23 cellular contexts compared by ENCODE assay signal in the genomic region with DNA sequence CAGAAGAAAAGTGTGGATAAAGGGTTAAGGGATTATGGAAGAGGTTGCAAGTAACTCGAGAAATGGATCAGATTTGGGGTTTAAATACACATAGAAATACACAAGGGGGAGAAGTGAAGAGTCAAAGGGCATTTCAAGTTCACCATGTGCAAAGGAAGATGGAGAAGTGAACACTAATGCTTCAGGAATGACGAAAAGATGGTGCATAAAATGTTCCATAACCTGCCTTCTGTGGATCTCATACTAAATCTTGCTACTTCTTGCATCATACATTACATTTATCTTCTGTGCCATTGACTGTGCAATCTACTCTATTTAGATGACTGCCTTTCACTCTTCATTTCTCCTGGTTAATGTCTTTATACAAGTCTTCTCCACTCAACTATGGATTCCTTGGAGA. TPM values are rescaled to one million over a fixed set of nuclear protein-coding genes. Genes with fewer than 3 reads are reported as not detected.
DNase-seq lines count a peak whose midpoint lies in the region; ATAC-seq, FAIRE-seq and TF ChIP-seq lines count a peak whose summit lies in the region.
"Had no signal": no experiment of that assay in that cellular context is flagged by ENCODE, and none has a peak within 500 bp of the region (broad histone marks: within the 10 kb centered on the region; RNA-seq: fewer than 3 reads in every experiment).

No MANE protein-coding gene starts in this region.

- no peak overlapping the region for H3K4me2 ChIP-seq in PC-9
- H3K4me2 ChIP-seq: A549, BLaER1, SK-N-SH had no signal

- intact Hi-C loops in PC-9 (cut with micrococcal nuclease; ENCODE audit: unreplicated experiment) (no loop called here), upper lobe of right lung (cut with DNase I) (no loop called here)
- intact Hi-C loops in naive thymus-derived CD4-positive, alpha-beta T cell (cut with micrococcal nuclease) = no loop called here

- DNase-seq in AG10803 (ENCODE audit: low read depth) (peak; percentile 23), H54 (ENCODE audit: insufficient read length, low spot score) (no peak), PC-9 (no peak), fibroblast of peridontal ligament (ENCODE audit: extremely low read depth) (peak; percentile 22), NCI-H1105 (lab: John Stamatoyannopoulos, UW) (no peak), upper lobe of right lung (no peak)
- no peak for DNase-seq in natural killer cell treated with Interleukin-12 subunit alpha and Interleukin-12 subunit beta and Interleukin-15 and Interleukin-18, amount 100 ng/mL, for 72 hours (ENCODE audit: low spot score)
- no peak for DNase-seq in naive thymus-derived CD4-positive, alpha-beta T cell
- DNase-seq: Calu3; CD4-positive, alpha-beta memory T cell; NCI-H1436; NCI-H1930; NCI-H345; NCI-H748 treated with DMSO at 0.1 percent for 48 hours; RPMI8226; SHP77 treated with DMSO at 0.1 percent for 48 hours; SK-N-SH; T-cell had no signal

- no peaks in the 10 kb centered on the region for H3K36me3 Mint-ChIP-seq in natural killer cell treated with Interleukin-12 subunit alpha and Interleukin-12 subunit beta and Interleukin-15 and Interleukin-18, amount 100 ng/mL, for 72 hours
- peaks cover 0 to 1% (median 0%) of the 10 kb centered on the region in 5 donors for H3K36me3 Mint-ChIP-seq in naive thymus-derived CD4-positive, alpha-beta T cell
- H3K36me3 Mint-ChIP-seq: IgD-negative memory B cell, T-cell had no signal

- 0 out of 2 replicates have a peak overlapping the region, but pooled peaks have one; percentile 43 for H2AFZ ChIP-seq in PC-9

- H3K9me3 ChIP-seq in PC-9 (ENCODE audit: insufficient read depth, low read depth) = no peaks in the 10 kb centered on the region; the same call in 1 of the 2 replicates
- H3K9me3 ChIP-seq in naive thymus-derived CD4-positive, alpha-beta T cell (ENCODE audit: control insufficient read depth in 2 of 3, low read length in 3 of 3) = no peaks in the 10 kb centered on the region
- no peaks in the 10 kb centered on the region for H3K9me3 ChIP-seq in upper lobe of right lung
- H3K9me3 ChIP-seq: A549, BLaER1, HAP-1, SK-N-SH had no signal

- BruUV-seq in PC-9 (replicated peaks; lab: Mats Ljungman, UMichigan) = no TSS peak

- H3K79me2 ChIP-seq in PC-9 (ENCODE audit: low read depth) = no peaks in the 10 kb centered on the region

- no peak overlapping the region for H3K4me3 ChIP-seq in AG10803 (ENCODE audit: low read length)
- no peak overlapping the region for H3K4me3 ChIP-seq in PC-9
- H3K4me3 ChIP-seq in naive thymus-derived CD4-positive, alpha-beta T cell (ENCODE audit: low read length) = no peak overlapping the region
- no peak overlapping the region for H3K4me3 ChIP-seq in upper lobe of right lung
- H3K4me3 ChIP-seq: A549, BLaER1, HAP-1 had no signal

- H3F3A ChIP-seq in PC-9 (ENCODE audit: insufficient read depth, low read depth) = peaks cover 4% of the 10 kb centered on the region; the same call in 1 of the 2 replicates

- H3K27me3 ChIP-seq in PC-9 (ENCODE audit: insufficient read depth, low read depth) (no peaks in the 10 kb centered on the region), upper lobe of right lung (no peaks in the 10 kb centered on the region)
- no peaks in the 10 kb centered on the region for H3K27me3 ChIP-seq in naive thymus-derived CD4-positive, alpha-beta T cell (ENCODE audit: control insufficient read depth in 2 of 2, insufficient read depth in 2 of 2, low read length in 2 of 2)
- H3K27me3 ChIP-seq: BLaER1 had no signal

- peak; percentile 91 for FAIRE-seq in H54 (lab: Jason Lieb, UNC)
- FAIRE-seq: A549 had no signal

- CTCF ChIA-PET in PC-9 (lab: Charles Lee) = no interaction called here
- CTCF ChIA-PET in naive thymus-derived CD4-positive, alpha-beta T cell (lab: Charles Lee) = no interaction called here

- peaks cover 10% of the 10 kb centered on the region for H3K4me1 ChIP-seq in PC-9 (replicated peaks; ENCODE audit: insufficient read depth)
- H3K4me1 ChIP-seq in naive thymus-derived CD4-positive, alpha-beta T cell (ENCODE audit: control insufficient read depth in 2 of 2, insufficient read depth in 2 of 2, low read length in 2 of 2) = peaks cover 6 to 9% of the 10 kb centered on the region in 2 donors
- peaks cover 15% of the 10 kb centered on the region for H3K4me1 ChIP-seq in upper lobe of right lung

- peaks cover 0 to 7% of the 10 kb centered on the region in 2 donors for H3K4me1 Mint-ChIP-seq in natural killer cell treated with Interleukin-12 subunit alpha and Interleukin-12 subunit beta and Interleukin-15 and Interleukin-18, amount 100 ng/mL, for 72 hours (ENCODE audit: low read depth in 2 of 2)
- H3K4me1 Mint-ChIP-seq in naive thymus-derived CD4-positive, alpha-beta T cell = peaks cover 11 to 27% (median 21%) of the 10 kb centered on the region in 7 donors

- no peak for TF ChIP-seq CTCF in AG10803 (conservative IDR thresholded peaks at IDR 0.05; ENCODE audit: low read length)
- TF ChIP-seq CTCF in PC-9 (conservative IDR thresholded peaks at IDR 0.05) = no peak
- TF ChIP-seq CTCF in upper lobe of right lung (IDR thresholded peaks at IDR 0.05) = no peak

- H3K27ac ChIP-seq in PC-9 = no peak overlapping the region
- H3K27ac ChIP-seq in naive thymus-derived CD4-positive, alpha-beta T cell (ENCODE audit: low read depth, low read length) = no peak overlapping the region
- no peak overlapping the region for H3K27ac ChIP-seq in upper lobe of right lung
- H3K27ac ChIP-seq: A549, BLaER1, HL-60 had no signal

- H3K36me3 ChIP-seq in PC-9 (ENCODE audit: low read depth) = no peaks in the 10 kb centered on the region
- H3K36me3 ChIP-seq in naive thymus-derived CD4-positive, alpha-beta T cell (ENCODE audit: control insufficient read depth in 2 of 3, insufficient read depth in 3 of 3, low read length in 3 of 3) = no peaks in the 10 kb centered on the region
- no peaks in the 10 kb centered on the region for H3K36me3 ChIP-seq in upper lobe of right lung
- H3K36me3 ChIP-seq: BLaER1, HAP-1 had no signal

- H4K20me1 ChIP-seq in PC-9 (ENCODE audit: insufficient read depth) = no peaks in the 10 kb centered on the region
- H4K20me1 ChIP-seq: BLaER1 had no signal

- ATAC-seq in natural killer cell treated with Interleukin-12 subunit alpha and Interleukin-12 subunit beta and Interleukin-15 and Interleukin-18, amount 100 ng/mL, for 72 hours = no peak
- ATAC-seq in naive thymus-derived CD4-positive, alpha-beta T cell = no peak
- no peak for ATAC-seq in upper lobe of right lung
- ATAC-seq: T-cell had no signal

- H3K27ac Mint-ChIP-seq in natural killer cell treated with Interleukin-12 subunit alpha and Interleukin-12 subunit beta and Interleukin-15 and Interleukin-18, amount 100 ng/mL, for 72 hours = no peak overlapping the region
- H3K27ac Mint-ChIP-seq in naive thymus-derived CD4-positive, alpha-beta T cell = no peak overlapping the region
- H3K27ac Mint-ChIP-seq: CD4-positive, alpha-beta memory T cell; IgD-negative memory B cell; T-cell had no signal

- POLR2A ChIA-PET in PC-9 (lab: Charles Lee; ENCODE audit: unreplicated experiment) = no interaction called here
- POLR2A ChIA-PET in naive thymus-derived CD4-positive, alpha-beta T cell (lab: Charles Lee) = no interaction called here

- H3K9me3 Mint-ChIP-seq in natural killer cell treated with Interleukin-12 subunit alpha and Interleukin-12 subunit beta and Interleukin-15 and Interleukin-18, amount 100 ng/mL, for 72 hours = no peaks in the 10 kb centered on the region
- no peaks in the 10 kb centered on the region for H3K9me3 Mint-ChIP-seq in naive thymus-derived CD4-positive, alpha-beta T cell
- H3K9me3 Mint-ChIP-seq: IgD-negative memory B cell, T-cell had no signal

- H3K27me3 Mint-ChIP-seq in natural killer cell treated with Interleukin-12 subunit alpha and Interleukin-12 subunit beta and Interleukin-15 and Interleukin-18, amount 100 ng/mL, for 72 hours = peaks cover 20 to 34% of the 10 kb centered on the region in 2 donors
- peaks cover 0 to 17% (median 7%) of the 10 kb centered on the region in 5 donors for H3K27me3 Mint-ChIP-seq in naive thymus-derived CD4-positive, alpha-beta T cell

- H3K4me3 Mint-ChIP-seq in natural killer cell treated with Interleukin-12 subunit alpha and Interleukin-12 subunit beta and Interleukin-15 and Interleukin-18, amount 100 ng/mL, for 72 hours = no peak overlapping the region
- no peak overlapping the region for H3K4me3 Mint-ChIP-seq in naive thymus-derived CD4-positive, alpha-beta T cell
- H3K4me3 Mint-ChIP-seq: T-cell had no signal

- H3K9me2 ChIP-seq in PC-9 (ENCODE audit: insufficient read depth) = no peaks in the 10 kb centered on the region
- H3K9me2 ChIP-seq: SK-N-SH had no signal

- TF ChIP-seq POLR2A in H54 (IDR thresholded peaks at IDR 0.05; ENCODE audit: low read depth, low read length) = no peak

RNA-seq across cellular contexts. Expression of a gene that starts 5.7 kb away (rescaled TPM):
- 29.2 and 40.5 TPM in 2 replicates for total RNA-seq in PC-9 (2021)
- total RNA-seq in natural killer cell treated with Interleukin-12 subunit alpha and Interleukin-12 subunit beta and Interleukin-15 and Interleukin-18, amount 100 ng/mL, for 72 hours = 10 to 100 TPM; 34.4 to 54.0 TPM
- total RNA-seq in naive thymus-derived CD4-positive, alpha-beta T cell = 10 to 100 TPM in 3 of 5 experiments, 1 to 10 TPM in 2; 4.4 to 53.6 (median 11.3) TPM
- polyA plus RNA-seq in naive thymus-derived CD4-positive, alpha-beta T cell = 10 to 100 TPM in 1 of 2 donors, 1 to 10 TPM in 1; 5.6 to 11.7 TPM
- 7.8 TPM for total RNA-seq in upper lobe of right lung

Comparison
In these comparisons a context has a peak if more than half of its experiments do, and no peak if none do; other contexts are left out.
1. DNase-seq: peak in AG10803 (single experiment) and fibroblast of peridontal ligament (single experiment); none in H54 (single experiment), PC-9 (0 of 2), natural killer cell treated with Interleukin-12 subunit alpha and Interleukin-12 subunit beta and Interleukin-15 and Interleukin-18, amount 100 ng/mL, for 72 hours (single experiment), NCI-H1105 (single experiment), naive thymus-derived CD4-positive, alpha-beta T cell (0 of 9) and upper lobe of right lung (single experiment).